8 cellular contexts compared by ENCODE assay signal in genomic region chr7:1160665-1161010, GRCh38. TPM values are rescaled to one million over a fixed set of nuclear protein-coding genes. Genes with fewer than 3 reads are reported as not detected.
DNase-seq lines count a peak whose midpoint lies in the region; ATAC-seq and TF ChIP-seq lines count a peak whose summit lies in the region.

No MANE protein-coding gene starts in this region.

- H3K27me3 ChIP-seq in GM06990 (replicated peaks; ENCODE audit: control insufficient read depth, insufficient read depth, low read length) (no peaks in the 10 kb centered on the region), right cardiac atrium (ENCODE audit: control insufficient read depth, insufficient read depth) (no peaks in the 10 kb centered on the region), skeletal muscle tissue (ENCODE audit: control insufficient read depth in 3 of 3, insufficient read depth in 3 of 3, low read length in 3 of 3) (no peaks in the 10 kb centered on the region)

- DNase-seq in GM06990 (ENCODE audit: extremely low read depth, insufficient read length): no peak
- DNase-seq in right cardiac atrium: peak; percentile 53 to 76 (median 71)
- no peak for DNase-seq in cortex of kidney (lab: John Stamatoyannopoulos, UW)
- no peak for DNase-seq in superior temporal gyrus (ENCODE audit: extremely low spot score)

- no peak for TF ChIP-seq CTCF in GM06990 (IDR thresholded peaks at IDR 0.05; ENCODE audit: insufficient read depth, low read length, poor library complexity, severe bottlenecking)

- H3K4me1 ChIP-seq in right cardiac atrium (ENCODE audit: control insufficient read depth, insufficient read depth, low read length) (no peaks in the 10 kb centered on the region), skeletal muscle tissue (ENCODE audit: control insufficient read depth in 3 of 3, insufficient read depth in 3 of 3, low read length in 3 of 3) (peaks cover 18 to 25% (median 22%) of the 10 kb centered on the region in 3 donors)

- H3K9me3 ChIP-seq in right cardiac atrium (ENCODE audit: control insufficient read depth, low read length) (no peaks in the 10 kb centered on the region), skeletal muscle tissue (ENCODE audit: control insufficient read depth in 3 of 3, low read length in 3 of 3) (no peaks in the 10 kb centered on the region)

- peaks cover 13% of the 10 kb centered on the region for H3K36me3 ChIP-seq in GM06990 (ENCODE audit: control insufficient read depth, insufficient read depth, low read length)
- H3K36me3 ChIP-seq in skeletal muscle tissue (ENCODE audit: control insufficient read depth in 3 of 3, insufficient read depth in 3 of 3, low read length in 3 of 3): peaks cover 20 to 43% (median 33%) of the 10 kb centered on the region in 3 donors

- no peaks in the 10 kb centered on the region for H3K9me3 Mint-ChIP-seq in activated naive CD8-positive, alpha-beta T cell (ENCODE audit: low read depth)

- WGBS in right cardiac atrium: 26% methylated on average over 19 of the region's 19 CpGs

- H3K27ac Mint-ChIP-seq in activated naive CD8-positive, alpha-beta T cell: peak overlapping the region; percentile 94

- H3K9ac ChIP-seq in skeletal muscle tissue (ENCODE audit: low read depth in 1 of 3, low read length in 3 of 3): peak overlapping the region; percentile 93 to 99 (median 97)

- H3K27ac ChIP-seq in right cardiac atrium (ENCODE audit: low read length): peak overlapping the region; percentile 76
- peak overlapping the region; percentile 96 for H3K27ac ChIP-seq in skeletal muscle tissue (ENCODE audit: low read depth, low read length)

- no peaks in the 10 kb centered on the region for H3K36me3 Mint-ChIP-seq in activated naive CD8-positive, alpha-beta T cell

- peaks cover 24% of the 10 kb centered on the region for H3K4me1 Mint-ChIP-seq in activated naive CD8-positive, alpha-beta T cell (ENCODE audit: low read depth)

- intact Hi-C loops in right cardiac atrium (cut with DNase I): loop anchor here in 1 of 4 donors (10.0 kb wide), 1 partner anchor 166 kb away; no protein-coding TSS in a partner anchor

- peak overlapping the region; percentile 84 for H3K4me3 Mint-ChIP-seq in activated naive CD8-positive, alpha-beta T cell

- ATAC-seq in HG02885 (IDR thresholded peaks at IDR 0.05; ENCODE audit: poor library complexity, unreplicated experiment): peak; percentile 7
- peak; percentile 40 to 60 for ATAC-seq in right cardiac atrium
- no peak for ATAC-seq in GM21515 (IDR thresholded peaks at IDR 0.05; ENCODE audit: unreplicated experiment)

- peak overlapping the region; percentile 86 for H3K4me3 ChIP-seq in GM06990 (replicated peaks; ENCODE audit: low read depth, low read length)
- H3K4me3 ChIP-seq in right cardiac atrium (ENCODE audit: low read length): peak overlapping the region; percentile 59
- H3K4me3 ChIP-seq in skeletal muscle tissue (ENCODE audit: low read length in 3 of 3): peak overlapping the region; percentile 85 to 93 (median 88)

- no peaks in the 10 kb centered on the region for H3K27me3 Mint-ChIP-seq in activated naive CD8-positive, alpha-beta T cell

RNA-seq across cellular contexts. Expression of gene ZFAND2A, which starts 0.6 kb away (rescaled TPM):
- 10 to 100 TPM in 3 of 4 donors, 1 to 10 TPM in 1; 8.9 to 13.2 (median 11.5) TPM for total RNA-seq in right cardiac atrium
- 19.0 TPM for polyA plus RNA-seq in right cardiac atrium
- 10.4 TPM for total RNA-seq in skeletal muscle tissue

Comparison
In these comparisons a context has a peak if more than half of its experiments do, and no peak if none do; other contexts are left out.
1. DNase-seq: peak in right cardiac atrium (3 of 3); none in GM06990 (single experiment), cortex of kidney (single experiment) and superior temporal gyrus (single experiment).
2. Peak in every context shown above with its lines, with median percentiles within 50 percentile points of each other: H3K4me3 ChIP-seq.